ENCODE assay signal across 11 cellular contexts in the genomic region with DNA sequence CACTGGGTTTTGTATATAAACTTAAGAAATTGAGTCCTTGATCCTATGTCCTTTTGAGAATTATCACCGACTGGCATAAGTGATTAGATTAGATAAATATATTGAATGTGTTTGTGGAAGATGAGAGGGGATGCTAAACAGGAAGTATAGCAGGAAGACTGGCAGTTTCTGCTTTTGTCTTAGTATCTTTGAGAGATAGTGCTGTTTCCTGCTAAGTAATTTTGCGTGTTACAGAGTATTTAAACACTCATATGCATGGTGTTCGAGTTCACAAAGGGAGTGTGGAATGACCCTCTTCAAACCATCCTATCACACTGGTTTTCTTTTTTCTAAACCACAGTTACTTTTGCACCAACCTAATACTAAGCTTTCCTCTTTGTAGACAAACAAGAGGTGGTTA.
DNase-seq lines count a peak whose midpoint lies in the region; ATAC-seq and TF ChIP-seq lines count a peak whose summit lies in the region.
"Had no signal": no experiment of that assay in that cellular context is flagged by ENCODE, and none has a peak within 500 bp of the region (broad histone marks: within the 10 kb centered on the region; RNA-seq: fewer than 3 reads in every experiment).

No MANE protein-coding gene starts in this region.

- no peak overlapping the region for H3K9ac ChIP-seq in neural progenitor cell

- peak; percentile 4 for DNase-seq in GF-D8 (lab: John Stamatoyannopoulos, UW)
- peak; percentile 40 to 60 for DNase-seq in Kasumi-1 (lab: John Stamatoyannopoulos, UW)
- no peak for DNase-seq in activated naive CD8-positive, alpha-beta T cell treated with anti-CD3 and anti-CD28 coated beads, Interleukin-2, amount 50 U/mL, for 24 hours
- DNase-seq in neural progenitor cell (ENCODE audit: low spot score): no peak
- DNase-seq in NCI-H187 treated with DMSO at 0.1 percent for 48 hours (lab: John Stamatoyannopoulos, UW): no peak
- no peak for DNase-seq in C1 segment of cervical spinal cord (lab: John Stamatoyannopoulos, UW)
- no peak for DNase-seq in NCI-H2196 (lab: John Stamatoyannopoulos, UW; ENCODE audit: unreplicated experiment)
- DNase-seq: kidney, NCI-H2029 treated with DMSO at 0.1 percent for 48 hours had no signal

- peaks cover 75% of the 10 kb centered on the region for H3K4me1 Mint-ChIP-seq in activated naive CD8-positive, alpha-beta T cell treated with anti-CD3 and anti-CD28 coated beads, Interleukin-2, amount 50 U/mL, for 24 hours
- H3K4me1 Mint-ChIP-seq in neural progenitor cell: peaks cover 18% of the 10 kb centered on the region

- no peaks in the 10 kb centered on the region for H3K27me3 Mint-ChIP-seq in activated naive CD8-positive, alpha-beta T cell treated with anti-CD3 and anti-CD28 coated beads, Interleukin-2, amount 50 U/mL, for 24 hours
- no peaks in the 10 kb centered on the region for H3K27me3 Mint-ChIP-seq in neural progenitor cell (ENCODE audit: insufficient read depth, low read depth)

- H3K4me2 ChIP-seq in neural progenitor cell: no peak overlapping the region

- H3K27ac Mint-ChIP-seq in activated naive CD8-positive, alpha-beta T cell treated with anti-CD3 and anti-CD28 coated beads, Interleukin-2, amount 50 U/mL, for 24 hours: peak overlapping the region; percentile 100
- H3K27ac Mint-ChIP-seq in neural progenitor cell: no peak overlapping the region

- H3K4me3 Mint-ChIP-seq in activated naive CD8-positive, alpha-beta T cell treated with anti-CD3 and anti-CD28 coated beads, Interleukin-2, amount 50 U/mL, for 24 hours: peak overlapping the region; percentile 88
- no peak overlapping the region for H3K4me3 Mint-ChIP-seq in neural progenitor cell

- peaks cover 39% of the 10 kb centered on the region for H3K36me3 Mint-ChIP-seq in activated naive CD8-positive, alpha-beta T cell treated with anti-CD3 and anti-CD28 coated beads, Interleukin-2, amount 50 U/mL, for 24 hours (ENCODE audit: low read depth)
- H3K36me3 Mint-ChIP-seq in neural progenitor cell: peaks cover 6% of the 10 kb centered on the region

- peaks cover 6% of the 10 kb centered on the region for H3K79me2 ChIP-seq in neural progenitor cell (ENCODE audit: low read depth)

- ATAC-seq in activated naive CD8-positive, alpha-beta T cell treated with anti-CD3 and anti-CD28 coated beads, Interleukin-2, amount 50 U/mL, for 24 hours: no peak
- no peak for ATAC-seq in HG03025 (IDR thresholded peaks at IDR 0.05; ENCODE audit: low FRiP score, unreplicated experiment)

- H2AFZ ChIP-seq in neural progenitor cell (replicated peaks): no peak overlapping the region

- peaks cover 28% of the 10 kb centered on the region for H3K4me1 ChIP-seq in neural progenitor cell

- no peaks in the 10 kb centered on the region for H3K27me3 ChIP-seq in neural progenitor cell

- H3K27ac ChIP-seq in neural progenitor cell: peak overlapping the region; percentile 21
- H3K27ac ChIP-seq: SK-N-MC had no signal

- no peak for TF ChIP-seq CTCF in neural progenitor cell (IDR thresholded peaks at IDR 0.05)

- no peaks in the 10 kb centered on the region for H3K9me3 ChIP-seq in neural progenitor cell (ENCODE audit: low read depth)

- no peaks in the 10 kb centered on the region for H3K9me3 Mint-ChIP-seq in activated naive CD8-positive, alpha-beta T cell treated with anti-CD3 and anti-CD28 coated beads, Interleukin-2, amount 50 U/mL, for 24 hours
- H3K9me3 Mint-ChIP-seq in neural progenitor cell: no peaks in the 10 kb centered on the region

- no peaks in the 10 kb centered on the region for H4K20me1 ChIP-seq in neural progenitor cell (ENCODE audit: low read depth)

- H3F3A ChIP-seq in neural progenitor cell (ENCODE audit: low read depth): peaks cover 2% of the 10 kb centered on the region

- H3K4me3 ChIP-seq in neural progenitor cell: no peak overlapping the region
- H3K4me3 ChIP-seq: SK-N-MC had no signal

- H3K36me3 ChIP-seq in neural progenitor cell: no peaks in the 10 kb centered on the region

Comparison
In these comparisons a context has a peak if more than half of its experiments do, and no peak if none do; other contexts are left out.
1. DNase-seq: peak in GF-D8 (single experiment) and Kasumi-1 (2 of 2); none in activated naive CD8-positive, alpha-beta T cell treated with anti-CD3 and anti-CD28 coated beads, Interleukin-2, amount 50 U/mL, for 24 hours (single experiment), neural progenitor cell (single experiment), NCI-H187 treated with DMSO at 0.1 percent for 48 hours (single experiment), C1 segment of cervical spinal cord (0 of 14) and NCI-H2196 (single experiment).